Comparison of ENCODE assay signal across 1 cellular context in the genomic region with DNA sequence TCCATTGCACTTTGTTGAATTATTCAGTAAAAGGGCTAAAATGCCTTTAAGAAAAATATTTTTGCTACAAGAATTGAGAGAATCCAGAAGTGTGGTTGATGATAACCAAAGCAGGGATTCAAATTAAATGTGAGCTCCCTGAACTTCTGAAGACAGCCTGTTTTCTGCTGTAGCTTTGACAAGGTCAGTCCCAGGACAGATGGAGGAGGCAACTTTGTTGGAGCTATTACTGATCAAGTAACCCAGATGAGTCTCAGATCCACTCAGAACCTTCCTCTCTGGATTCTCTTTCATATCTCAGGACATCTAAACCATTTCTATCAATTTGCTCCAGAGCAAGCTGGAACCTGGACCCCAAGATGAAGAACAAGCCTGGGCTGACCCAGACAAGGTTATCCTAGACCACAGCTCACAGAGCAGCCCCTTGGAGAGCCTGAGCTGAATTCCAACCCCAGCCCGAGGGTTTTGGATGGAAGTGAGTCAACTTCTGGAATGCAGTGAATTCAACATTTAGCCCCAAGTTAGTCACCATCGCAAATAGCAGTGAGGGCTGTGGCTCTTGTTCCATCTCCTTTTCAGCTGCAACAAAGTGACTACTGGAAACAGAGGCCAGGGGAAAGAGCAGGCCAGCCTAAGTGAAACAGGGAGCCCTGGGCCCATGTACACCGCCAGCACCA.
A peak's percentile ranks its signal among the peaks of the same experiment; 100 is the strongest.
TF ChIP-seq lines count a peak whose summit lies in the region.

No MANE protein-coding gene starts in this region.

TF ChIP-seq in SK-N-SH, 30 proteins besides CTCF, POLR2A, EP300 and RAD21 (continued from another document):
- TF ChIP-seq, protein P1, sequence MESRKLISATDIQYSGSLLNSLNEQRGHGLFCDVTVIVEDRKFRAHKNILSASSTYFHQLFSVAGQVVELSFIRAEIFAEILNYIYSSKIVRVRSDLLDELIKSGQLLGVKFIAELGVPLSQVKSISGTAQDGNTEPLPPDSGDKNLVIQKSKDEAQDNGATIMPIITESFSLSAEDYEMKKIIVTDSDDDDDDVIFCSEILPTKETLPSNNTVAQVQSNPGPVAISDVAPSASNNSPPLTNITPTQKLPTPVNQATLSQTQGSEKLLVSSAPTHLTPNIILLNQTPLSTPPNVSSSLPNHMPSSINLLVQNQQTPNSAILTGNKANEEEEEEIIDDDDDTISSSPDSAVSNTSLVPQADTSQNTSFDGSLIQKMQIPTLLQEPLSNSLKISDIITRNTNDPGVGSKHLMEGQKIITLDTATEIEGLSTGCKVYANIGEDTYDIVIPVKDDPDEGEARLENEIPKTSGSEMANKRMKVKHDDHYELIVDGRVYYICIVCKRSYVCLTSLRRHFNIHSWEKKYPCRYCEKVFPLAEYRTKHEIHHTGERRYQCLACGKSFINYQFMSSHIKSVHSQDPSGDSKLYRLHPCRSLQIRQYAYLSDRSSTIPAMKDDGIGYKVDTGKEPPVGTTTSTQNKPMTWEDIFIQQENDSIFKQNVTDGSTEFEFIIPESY (IDR thresholded peaks at IDR 0.05; ENCODE audit: borderline replicate concordance, low read depth): no peak
- TF ChIP-seq NRF1 (IDR thresholded peaks at IDR 0.05; ENCODE audit: low read depth, low read length) (no peak), RCOR1 (IDR thresholded peaks at IDR 0.05; ENCODE audit: low read length) (no peak), FOSL2 (IDR thresholded peaks at IDR 0.05; ENCODE audit: borderline replicate concordance, low read depth) (peak; percentile 96), YY1 (IDR thresholded peaks at IDR 0.05; ENCODE audit: low read depth) (no peak), FOXJ3 (CRISPR knock-in tag; IDR thresholded peaks at IDR 0.05) (no peak), POLR2AphosphoS5 (IDR thresholded peaks at IDR 0.05; ENCODE audit: low read depth, low read length) (0 out of 2 replicates have a peak, but pooled peaks have one; percentile 34), ELF1 (IDR thresholded peaks at IDR 0.05) (no peak), SMC3 (IDR thresholded peaks at IDR 0.05; ENCODE audit: low read depth, low read length) (no peak; the same call in 1 of the 2 replicates), SIN3A (IDR thresholded peaks at IDR 0.05; ENCODE audit: borderline replicate concordance, low read depth, low read length) (no peak), TCF12 (IDR thresholded peaks at IDR 0.05) (peak; percentile 84), MXI1 (IDR thresholded peaks at IDR 0.05; ENCODE audit: low read depth, low read length) (no peak), CHD2 (IDR thresholded peaks at IDR 0.05; ENCODE audit: low read length, partially characterized antibody) (no peak)
- TF ChIP-seq, protein P2, sequence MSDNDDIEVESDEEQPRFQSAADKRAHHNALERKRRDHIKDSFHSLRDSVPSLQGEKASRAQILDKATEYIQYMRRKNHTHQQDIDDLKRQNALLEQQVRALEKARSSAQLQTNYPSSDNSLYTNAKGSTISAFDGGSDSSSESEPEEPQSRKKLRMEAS (IDR thresholded peaks at IDR 0.05; ENCODE audit: low read depth): peak; percentile 44; the same call in 1 of the 2 replicates
- TF ChIP-seq, protein P3, sequence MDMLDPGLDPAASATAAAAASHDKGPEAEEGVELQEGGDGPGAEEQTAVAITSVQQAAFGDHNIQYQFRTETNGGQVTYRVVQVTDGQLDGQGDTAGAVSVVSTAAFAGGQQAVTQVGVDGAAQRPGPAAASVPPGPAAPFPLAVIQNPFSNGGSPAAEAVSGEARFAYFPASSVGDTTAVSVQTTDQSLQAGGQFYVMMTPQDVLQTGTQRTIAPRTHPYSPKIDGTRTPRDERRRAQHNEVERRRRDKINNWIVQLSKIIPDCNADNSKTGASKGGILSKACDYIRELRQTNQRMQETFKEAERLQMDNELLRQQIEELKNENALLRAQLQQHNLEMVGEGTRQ (IDR thresholded peaks at IDR 0.05; ENCODE audit: borderline replicate concordance, low read depth, low read length): no peak
- TF ChIP-seq, protein P4, sequence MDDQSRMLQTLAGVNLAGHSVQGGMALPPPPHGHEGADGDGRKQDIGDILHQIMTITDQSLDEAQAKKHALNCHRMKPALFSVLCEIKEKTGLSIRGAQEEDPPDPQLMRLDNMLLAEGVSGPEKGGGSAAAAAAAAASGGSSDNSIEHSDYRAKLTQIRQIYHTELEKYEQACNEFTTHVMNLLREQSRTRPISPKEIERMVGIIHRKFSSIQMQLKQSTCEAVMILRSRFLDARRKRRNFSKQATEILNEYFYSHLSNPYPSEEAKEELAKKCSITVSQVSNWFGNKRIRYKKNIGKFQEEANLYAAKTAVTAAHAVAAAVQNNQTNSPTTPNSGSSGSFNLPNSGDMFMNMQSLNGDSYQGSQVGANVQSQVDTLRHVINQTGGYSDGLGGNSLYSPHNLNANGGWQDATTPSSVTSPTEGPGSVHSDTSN (IDR thresholded peaks at IDR 0.05): peak; percentile 50
